In genomic region chr7:74289660-74290589, GRCh38 we compare ENCODE assay signal across 8 cellular contexts. TPM values are rescaled to one million over a fixed set of nuclear protein-coding genes. Genes with fewer than 3 reads are reported as not detected.
A peak's percentile ranks its signal among the peaks of the same experiment; 100 is the strongest.
DNase-seq lines count a peak whose midpoint lies in the region; ATAC-seq, FAIRE-seq and TF ChIP-seq lines count a peak whose summit lies in the region.

No MANE protein-coding gene starts in this region.

- H3K4me3 ChIP-seq in A549 (peak overlapping the region; percentile 88), lung (peak overlapping the region; percentile 77)

- ATAC-seq in A549 (peak; percentile 28 to 44), GM19351 (IDR thresholded peaks at IDR 0.05; ENCODE audit: unreplicated experiment) (peak; percentile 10), lung (ENCODE audit: insufficient read depth, low FRiP score) (no peak), GM19328 (IDR thresholded peaks at IDR 0.05; ENCODE audit: unreplicated experiment) (no peak)

- no peak for TF ChIP-seq EP300 in A549 (IDR thresholded peaks at IDR 0.05)

- H3K4me2 ChIP-seq in A549, result peak overlapping the region; percentile 94

- WGBS in A549 (ENCODE audit: missing lambda C conversion rate), result 10% methylated on average over 2 of the region's 59 CpGs
- 1 to 2% methylated on average over 57 to 58 of the region's 59 CpGs for WGBS in lung, 2 donors

- peak overlapping the region; percentile 89 to 97 for H3K27ac ChIP-seq in A549
- H3K27ac ChIP-seq in lung (ENCODE audit: low read depth in 1 of 2, low read length in 1 of 2), result peak overlapping the region; percentile 35 to 44
- H3K27ac ChIP-seq in substantia nigra (ENCODE audit: low read depth, low read length, poor library complexity, severe bottlenecking), result peak overlapping the region; percentile 90

- peaks cover 21% of the 10 kb centered on the region for H3K36me3 Mint-ChIP-seq in dendritic cell treated with granulocyte-macrophage colony-stimulating factor and Interleukin-4, amounts not matched to agents 40 ng/mL and 50 ng/mL, for 4 days (ENCODE audit: low read depth)

- POLR2A ChIA-PET in A549 (lab: Yijun Ruan, JAX), result interaction anchor here (1.1 to 1.9 kb wide), 2 partner anchors 10 to 35 kb away, joined by 3 to 10 read pairs; partner anchors contain the start of gene RFC2

- H3K4me1 Mint-ChIP-seq in dendritic cell treated with granulocyte-macrophage colony-stimulating factor and Interleukin-4, amounts not matched to agents 40 ng/mL and 50 ng/mL, for 4 days (ENCODE audit: low read depth), result peaks cover 67% of the 10 kb centered on the region

- no peak for TF ChIP-seq CTCF in A549 (IDR thresholded peaks at IDR 0.05)
- TF ChIP-seq CTCF in lung (IDR thresholded peaks at IDR 0.05; ENCODE audit: control extremely low read depth, extremely low read depth), result no peak

- no peak for TF ChIP-seq RAD21 in A549 (conservative IDR thresholded peaks at IDR 0.05 in 1 of 2, IDR thresholded peaks at IDR 0.05 in 1 of 2)

- peak overlapping the region; percentile 66 for H3K27ac Mint-ChIP-seq in dendritic cell treated with granulocyte-macrophage colony-stimulating factor and Interleukin-4, amounts not matched to agents 40 ng/mL and 50 ng/mL, for 4 days

- H3K27me3 ChIP-seq in lung (ENCODE audit: control insufficient read depth, insufficient read depth), result no peaks in the 10 kb centered on the region

- H3K9me3 Mint-ChIP-seq in dendritic cell treated with granulocyte-macrophage colony-stimulating factor and Interleukin-4, amounts not matched to agents 40 ng/mL and 50 ng/mL, for 4 days, result no peaks in the 10 kb centered on the region

- H3K4me1 ChIP-seq in A549 (peaks cover 59% of the 10 kb centered on the region), lung (ENCODE audit: control insufficient read depth in 2 of 2, insufficient read depth in 2 of 2, low read length in 2 of 2) (peaks cover 0 to 11% of the 10 kb centered on the region in 2 donors)

- H3K4me3 Mint-ChIP-seq in dendritic cell treated with granulocyte-macrophage colony-stimulating factor and Interleukin-4, amounts not matched to agents 40 ng/mL and 50 ng/mL, for 4 days, result peak overlapping the region; percentile 85

- CTCF ChIA-PET in A549 (lab: Yijun Ruan, JAX), result interaction anchor here (0.8 to 6.8 kb wide), 8 partner anchors 11 to 116 kb away, joined by 3 to 38 read pairs (median 4); no protein-coding TSS in a partner anchor

- TF ChIP-seq POLR2A in A549 (IDR thresholded peaks at IDR 0.05; ENCODE audit: low read length), result no peak

- peak in 1 of 2 experiments; percentile 42 for DNase-seq in A549 (ENCODE audit: low read depth in 1 of 2, low spot score in 1 of 2)
- peak; percentile 27 for DNase-seq in T-helper 9 cell
- no peak for DNase-seq in lung (ENCODE audit: low spot score)
- peak in 41 of 49 donors; percentile 17 to 80 (median 52) for DNase-seq in substantia nigra (lab: John Stamatoyannopoulos, UW)
- no peak for DNase-seq in AML-193 (lab: John Stamatoyannopoulos, UW)

- H3K27me3 Mint-ChIP-seq in dendritic cell treated with granulocyte-macrophage colony-stimulating factor and Interleukin-4, amounts not matched to agents 40 ng/mL and 50 ng/mL, for 4 days, result peaks cover 42% of the 10 kb centered on the region

- intact Hi-C loops in dendritic cell treated with granulocyte-macrophage colony-stimulating factor and Interleukin-4, amounts not matched to agents 40 ng/mL and 50 ng/mL, for 4 days (cut with micrococcal nuclease), result loop anchor here (1.0 to 10.0 kb wide), 3 partner anchors 17 to 85 kb away; no protein-coding TSS in a partner anchor

- no peaks in the 10 kb centered on the region for H3K36me3 ChIP-seq in lung (ENCODE audit: control insufficient read depth in 2 of 2, insufficient read depth in 2 of 2, low read length in 2 of 2)

- no peak for FAIRE-seq in A549 (lab: Jason Lieb, UNC)

- H3K9me3 ChIP-seq in A549 (no peaks in the 10 kb centered on the region), lung (ENCODE audit: control insufficient read depth in 2 of 2, insufficient read depth in 1 of 2, low read length in 1 of 2) (no peaks in the 10 kb centered on the region)

TF ChIP-seq in A549, 52 proteins besides CTCF, POLR2A, EP300 and RAD21:
- TF ChIP-seq RFX5 (IDR thresholded peaks at IDR 0.05), result no peak
- 0 out of 5 replicates have a peak, but pooled peaks of 1 of the 2 experiments have one; percentile 11 for TF ChIP-seq JUN (IDR thresholded peaks at IDR 0.05)

RNA-seq across cellular contexts. Expression of gene CLIP2, which starts 0.7 kb away (rescaled TPM):
- 3.7 and 5.7 TPM in 2 replicates for polyA plus RNA-seq in A549 (2011; rRNA removed)
- 3.7 and 4.6 TPM in 2 replicates for polyA plus RNA-seq in A549 (2012; cell fraction: cytosol; rRNA removed)
- polyA plus RNA-seq in A549 (2012; cell fraction: nucleus; rRNA removed), result 9.0 and 9.1 TPM in 2 replicates
- polyA plus RNA-seq in A549 (2017; fragmentation: RNase III; extraction: RNeasy Plus Mini Kit Qiagen cat#74134 plus additional on column Dnase treatment), result 9.2 to 17.0 TPM (median 15.5 TPM) in 3 replicates
- polyA minus RNA-seq in A549 (2011; rRNA and poly(A)+ RNA removed), result 8.1 and 11.3 TPM in 2 replicates
- total RNA-seq in lung, result 10 to 100 TPM; 19.5 to 27.0 TPM
- 10 to 100 TPM in 1 of 2 donors, 1 to 10 TPM in 1; 7.9 to 10.3 TPM for polyA plus RNA-seq in lung

RNA-seq across cellular contexts. Expression of gene RFC2, which starts 35.7 kb away (rescaled TPM):
- polyA plus RNA-seq in A549 (2011; rRNA removed) (44.6 and 46.6 TPM in 2 replicates), A549 (2017; fragmentation: RNase III; extraction: RNeasy Plus Mini Kit Qiagen cat#74134 plus additional on column Dnase treatment) (70.9 to 77.7 TPM (median 71.2 TPM) in 3 replicates), lung (10 to 100 TPM; 20.5 to 22.0 TPM)
- polyA plus RNA-seq in A549 (2012; cell fraction: cytosol; rRNA removed), result 42.0 and 53.9 TPM in 2 replicates
- polyA plus RNA-seq in A549 (2012; cell fraction: nucleus; rRNA removed), result 18.2 and 37.6 TPM in 2 replicates
- polyA minus RNA-seq in A549 (2011; rRNA and poly(A)+ RNA removed), result 55.7 and 58.3 TPM in 2 replicates
- 10 to 100 TPM; 14.5 to 23.8 TPM for total RNA-seq in lung

Comparison
In these comparisons a context has a peak if more than half of its experiments do, and no peak if none do; other contexts are left out.
1. ATAC-seq: peak in A549 (2 of 2) and GM19351 (single experiment); none in lung (single experiment) and GM19328 (single experiment).
2. DNase-seq: peak in T-helper 9 cell (single experiment) and substantia nigra (41 of 49); none in lung (single experiment) and AML-193 (0 of 2).
3. H3K27ac ChIP-seq: peak in every context shown above with its lines; median percentile 93 in A549; 90 in substantia nigra; 40 in lung.